In the genomic region with DNA sequence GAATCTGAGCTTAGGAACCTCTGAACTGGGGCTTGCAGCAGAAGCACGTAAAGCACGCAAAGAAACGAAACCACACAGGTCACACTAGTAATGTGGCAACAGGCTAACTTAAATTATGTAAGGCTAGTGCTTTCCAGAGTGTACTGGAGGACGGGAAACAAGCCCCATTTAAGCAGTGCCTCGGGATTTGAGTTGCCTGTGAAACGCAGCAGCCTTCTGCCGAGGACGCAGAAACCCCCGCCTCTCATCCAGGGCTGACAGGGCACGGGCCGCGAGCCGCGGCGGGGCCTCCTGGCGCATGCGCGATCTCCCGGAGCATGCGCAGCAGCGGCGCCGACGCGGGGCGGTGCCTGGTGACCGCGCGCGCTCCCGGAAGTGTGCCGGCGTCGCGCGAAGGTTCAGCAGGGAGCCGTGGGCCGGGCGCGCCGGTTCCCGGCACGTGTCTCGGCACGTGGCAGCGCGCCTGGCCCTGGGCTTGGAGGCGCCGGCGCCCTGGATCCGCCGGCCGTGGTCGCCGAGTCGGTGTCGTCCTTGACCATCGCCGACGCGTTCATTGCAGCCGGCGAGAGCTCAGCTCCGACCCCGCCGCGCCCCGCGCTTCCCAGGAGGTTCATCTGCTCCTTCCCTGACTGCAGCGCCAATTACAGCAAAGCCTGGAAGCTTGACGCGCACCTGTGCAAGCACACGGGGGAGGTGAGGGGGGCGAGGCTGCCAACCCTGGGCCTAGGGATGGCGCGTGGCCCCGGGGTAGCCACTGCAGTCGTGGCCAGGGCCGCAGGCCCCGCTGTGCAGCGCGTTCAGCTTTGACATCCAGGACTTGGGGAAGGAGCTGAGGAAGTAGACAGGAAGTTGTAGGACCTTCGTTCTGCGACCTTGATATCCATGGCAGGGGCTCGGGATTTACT, we compare ENCODE assay signal across 8 cellular contexts. TPM values are rescaled to one million over a fixed set of nuclear protein-coding genes. Genes with fewer than 3 reads are reported as not detected.
DNase-seq lines count a peak whose midpoint lies in the region; ATAC-seq and TF ChIP-seq lines count a peak whose summit lies in the region.

TSS of gene GTF3A (plus strand) at position 374 of the 905 bp plus-strand sequence.

- peaks cover 50% of the 10 kb centered on the region for H3K79me2 ChIP-seq in Karpas-422 (ENCODE audit: low read length)

- no peaks in the 10 kb centered on the region for H3K27me3 Mint-ChIP-seq in natural killer cell treated with Interleukin-12 subunit alpha and Interleukin-12 subunit beta and Interleukin-15 and Interleukin-18, amount 100 ng/mL, for 72 hours

- H3K27ac ChIP-seq in Karpas-422 (ENCODE audit: low read length), result peak within 1 kb of the TSS; percentile 81

- no peaks in the 10 kb centered on the region for H3K9me3 ChIP-seq in Karpas-422 (ENCODE audit: low read length)

- H3K9ac ChIP-seq in Karpas-422 (ENCODE audit: low read length), result peak within 1 kb of the TSS; percentile 99

- H3K4me3 ChIP-seq in Karpas-422 (ENCODE audit: low read length), result peak within 1 kb of the TSS; percentile 73

- H3K4me2 ChIP-seq in Karpas-422 (ENCODE audit: low read depth, low read length, poor library complexity, severe bottlenecking), result peak within 1 kb of the TSS; percentile 82

- peak within 1 kb of the TSS; percentile 94 for H3K4me3 Mint-ChIP-seq in natural killer cell treated with Interleukin-12 subunit alpha and Interleukin-12 subunit beta and Interleukin-15 and Interleukin-18, amount 100 ng/mL, for 72 hours

- no peaks in the 10 kb centered on the region for H3K9me2 ChIP-seq in Karpas-422 (replicated peaks; ENCODE audit: insufficient read depth, low read length)

- H3K36me3 ChIP-seq in Karpas-422 (ENCODE audit: insufficient read depth, low read length), result peaks cover 26% of the 10 kb centered on the region

- no peaks in the 10 kb centered on the region for H3K9me3 Mint-ChIP-seq in natural killer cell treated with Interleukin-12 subunit alpha and Interleukin-12 subunit beta and Interleukin-15 and Interleukin-18, amount 100 ng/mL, for 72 hours

- no peaks in the 10 kb centered on the region for H3K27me3 ChIP-seq in Karpas-422 (ENCODE audit: low read length)

- DNase-seq in DMS79 (lab: John Stamatoyannopoulos, UW) (peak; percentile 36), Karpas-422 (peak; percentile 96), fibroblast of peridontal ligament (ENCODE audit: extremely low read depth) (peak; percentile 76)
- peak; percentile 82 for DNase-seq in activated T-helper 9 cell treated with anti-CD3 and anti-CD28 coated beads, Interleukin-2, amount 50 U/mL, for 16 hours (ENCODE audit: low read depth)
- peak; percentile 91 for DNase-seq in natural killer cell treated with Interleukin-12 subunit alpha and Interleukin-12 subunit beta and Interleukin-15 and Interleukin-18, amount 100 ng/mL, for 72 hours (ENCODE audit: low spot score)
- peak; percentile 78 for DNase-seq in stimulated activated naive CD4-positive, alpha-beta T cell treated with Interleukin-2 at 50 U/mL for 16 hours (lab: John Stamatoyannopoulos, UW)

- peaks cover 18% of the 10 kb centered on the region; the same call in 1 of the 2 replicates for H4K20me1 ChIP-seq in Karpas-422 (ENCODE audit: insufficient read depth, low read depth, low read length)

- peaks cover 18% of the 10 kb centered on the region for H3K36me3 Mint-ChIP-seq in natural killer cell treated with Interleukin-12 subunit alpha and Interleukin-12 subunit beta and Interleukin-15 and Interleukin-18, amount 100 ng/mL, for 72 hours

- ATAC-seq in GM21786 (IDR thresholded peaks at IDR 0.05; ENCODE audit: unreplicated experiment), result peak; percentile 53
- ATAC-seq in natural killer cell treated with Interleukin-12 subunit alpha and Interleukin-12 subunit beta and Interleukin-15 and Interleukin-18, amount 100 ng/mL, for 72 hours, result peak; percentile 87 to 91

- peaks cover 37 to 41% of the 10 kb centered on the region in 2 donors for H3K4me1 Mint-ChIP-seq in natural killer cell treated with Interleukin-12 subunit alpha and Interleukin-12 subunit beta and Interleukin-15 and Interleukin-18, amount 100 ng/mL, for 72 hours (ENCODE audit: low read depth in 2 of 2)

- H3K4me1 ChIP-seq in Karpas-422 (ENCODE audit: low read length), result peaks cover 29% of the 10 kb centered on the region

- TF ChIP-seq POLR2A in Raji (IDR thresholded peaks at IDR 0.05; ENCODE audit: insufficient read depth, low read depth, low read length), result peak; percentile 92

- H2AFZ ChIP-seq in Karpas-422 (ENCODE audit: low read length), result peak within 1 kb of the TSS; percentile 60

- H3K27ac Mint-ChIP-seq in natural killer cell treated with Interleukin-12 subunit alpha and Interleukin-12 subunit beta and Interleukin-15 and Interleukin-18, amount 100 ng/mL, for 72 hours, result peak within 1 kb of the TSS; percentile 88 to 94

RNA-seq across cellular contexts. Expression of gene GTF3A, which starts in this region (rescaled TPM):
- total RNA-seq in Karpas-422 (2014; rRNA removed; shearing (Covaris generic); ENCODE audit: low replicate concordance), result 357 and 373 TPM in 2 replicates
- 100 to 1,000 TPM; 107 to 244 TPM for total RNA-seq in natural killer cell treated with Interleukin-12 subunit alpha and Interleukin-12 subunit beta and Interleukin-15 and Interleukin-18, amount 100 ng/mL, for 72 hours

Comparison
In these comparisons a context has a peak if more than half of its experiments do, and no peak if none do; other contexts are left out.
1. Peak in every context shown above with its lines: DNase-seq, ATAC-seq, H3K4me3 ChIP-seq and H3K27ac ChIP-seq.
2. DNase-seq: peak in every context shown above with its lines; median percentile 96 in Karpas-422; 91 in natural killer cell treated with Interleukin-12 subunit alpha and Interleukin-12 subunit beta and Interleukin-15 and Interleukin-18, amount 100 ng/mL, for 72 hours; 82 in activated T-helper 9 cell treated with anti-CD3 and anti-CD28 coated beads, Interleukin-2, amount 50 U/mL, for 16 hours; 78 in stimulated activated naive CD4-positive, alpha-beta T cell treated with Interleukin-2 at 50 U/mL for 16 hours; 76 in fibroblast of peridontal ligament; 36 in DMS79.